In the genomic region with DNA sequence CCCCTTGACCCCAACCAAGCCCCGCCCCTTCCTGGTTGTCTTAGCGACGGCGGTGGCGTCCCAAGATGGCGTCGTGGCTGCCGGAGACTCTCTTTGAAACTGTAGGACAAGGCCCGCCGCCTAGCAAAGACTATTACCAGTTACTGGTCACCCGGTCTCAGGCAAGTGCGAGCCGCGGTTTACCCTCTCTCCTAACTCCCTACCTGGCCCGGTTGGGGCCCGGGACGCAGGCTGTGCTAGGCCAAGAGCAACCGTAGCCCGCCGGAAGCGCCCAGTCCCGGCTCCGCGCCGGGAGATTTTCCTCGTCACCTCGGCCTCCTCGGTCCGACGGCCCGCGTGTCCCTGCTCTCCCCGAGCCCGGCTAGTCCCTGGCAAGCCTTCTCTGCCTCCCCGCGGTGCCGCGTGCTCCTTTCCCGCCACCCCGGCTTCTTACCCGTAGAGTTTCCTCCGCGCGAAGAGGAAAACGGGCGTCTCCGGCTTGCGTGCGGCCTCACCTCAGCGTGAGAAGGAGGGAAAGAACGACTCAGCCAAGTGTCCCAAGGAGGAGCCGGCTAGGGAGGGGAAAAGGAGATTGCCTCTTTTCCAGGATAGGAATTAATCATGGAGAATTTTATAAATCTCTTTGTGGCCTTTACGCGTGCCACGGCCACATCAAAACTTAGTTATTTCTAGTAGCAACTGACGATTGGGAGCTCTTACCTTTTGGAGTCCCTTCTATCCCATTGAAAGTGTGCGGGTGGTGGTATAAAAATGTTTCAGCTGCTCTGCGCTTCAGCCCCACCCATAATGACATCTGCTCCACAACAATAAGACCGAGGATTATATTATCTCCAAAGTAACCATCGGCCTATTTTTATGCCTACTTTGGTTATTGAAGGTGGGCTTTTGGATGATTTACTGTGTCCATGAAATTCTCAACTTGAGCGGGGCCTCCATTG, we compare ENCODE assay signal across 1 cellular context.
A peak's percentile ranks its signal among the peaks of the same experiment; 100 is the strongest.
TF ChIP-seq lines count a peak whose summit lies in the region.

Gene FBXO36, plus strand, starts transcription at position 55 of the 938 bp plus-strand sequence. Its CDS starts 11 bp downstream, at position 66.

TF ChIP-seq in K562, 482 proteins besides CTCF, POLR2A, EP300 and RAD21 (continued from another document and continues in another):
- TF ChIP-seq REST (CRISPR knock-in tag; IDR thresholded peaks at IDR 0.05; ENCODE audit: low read depth) (no peak), ATF6 (CRISPR knock-in tag; IDR thresholded peaks at IDR 0.05) (no peak), MCM2 (IDR thresholded peaks at IDR 0.05; ENCODE audit: low read depth) (no peak), GATAD2A (IDR thresholded peaks at IDR 0.05) (no peak), NR3C1 (CRISPR knock-in tag; IDR thresholded peaks at IDR 0.05) (no peak), HOMEZ (CRISPR knock-in tag; IDR thresholded peaks at IDR 0.05) (no peak), ZNF134 (CRISPR knock-in tag; conservative IDR thresholded peaks at IDR 0.05) (no peak), MYNN (IDR thresholded peaks at IDR 0.05) (no peak), MYNN (CRISPR knock-in tag; IDR thresholded peaks at IDR 0.05) (no peak), ETV6 (IDR thresholded peaks at IDR 0.05; ENCODE audit: borderline replicate concordance in 1 of 2, low read depth in 2 of 2, low read length in 1 of 2) (no peak), ETV6 (CRISPR knock-in tag; IDR thresholded peaks at IDR 0.05; ENCODE audit: borderline replicate concordance) (no peak), HES1 (IDR thresholded peaks at IDR 0.05; ENCODE audit: low read depth) (no peak), ZNF197 (CRISPR knock-in tag; IDR thresholded peaks at IDR 0.05; ENCODE audit: low read depth) (no peak), RFX1 (IDR thresholded peaks at IDR 0.05) (peak; percentile 97), MGA (IDR thresholded peaks at IDR 0.05) (peak; percentile 80), POLR3G (IDR thresholded peaks at IDR 0.05; ENCODE audit: extremely low read depth, insufficient read length, insufficient replicate concordance) (no peak), BMI1 (IDR thresholded peaks at IDR 0.05; ENCODE audit: low read length) (peak; percentile 86), SMAD1 (IDR thresholded peaks at IDR 0.05; ENCODE audit: low read depth, low read length, partially characterized antibody) (no peak), ZNF280A (IDR thresholded peaks at IDR 0.05; ENCODE audit: low read depth, partially characterized antibody) (no peak), POLR2AphosphoS2 (IDR thresholded peaks at IDR 0.05; ENCODE audit: low read length) (no peak), HDAC1 (IDR thresholded peaks at IDR 0.05) (peak in 1 of 2 experiments; percentile 95; a peak in 2 of 4 replicates), RUNX1 (IDR thresholded peaks at IDR 0.05; ENCODE audit: low read depth) (no peak), L3MBTL2 (IDR thresholded peaks at IDR 0.05) (peak; percentile 84), RBFOX2 (IDR thresholded peaks at IDR 0.05; ENCODE audit: low read depth, low read length) (peak; percentile 41; the same call in 1 of the 2 replicates), CBX3 (IDR thresholded peaks at IDR 0.05; ENCODE audit: borderline replicate concordance in 1 of 2, low read length in 2 of 2) (no peak)
- TF ChIP-seq, protein P1, sequence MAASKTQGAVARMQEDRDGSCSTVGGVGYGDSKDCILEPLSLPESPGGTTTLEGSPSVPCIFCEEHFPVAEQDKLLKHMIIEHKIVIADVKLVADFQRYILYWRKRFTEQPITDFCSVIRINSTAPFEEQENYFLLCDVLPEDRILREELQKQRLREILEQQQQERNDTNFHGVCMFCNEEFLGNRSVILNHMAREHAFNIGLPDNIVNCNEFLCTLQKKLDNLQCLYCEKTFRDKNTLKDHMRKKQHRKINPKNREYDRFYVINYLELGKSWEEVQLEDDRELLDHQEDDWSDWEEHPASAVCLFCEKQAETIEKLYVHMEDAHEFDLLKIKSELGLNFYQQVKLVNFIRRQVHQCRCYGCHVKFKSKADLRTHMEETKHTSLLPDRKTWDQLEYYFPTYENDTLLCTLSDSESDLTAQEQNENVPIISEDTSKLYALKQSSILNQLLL (CRISPR knock-in tag; IDR thresholded peaks at IDR 0.05; ENCODE audit: borderline replicate concordance) = no peak
